1 cellular context compared by ENCODE assay signal in the genomic region with DNA sequence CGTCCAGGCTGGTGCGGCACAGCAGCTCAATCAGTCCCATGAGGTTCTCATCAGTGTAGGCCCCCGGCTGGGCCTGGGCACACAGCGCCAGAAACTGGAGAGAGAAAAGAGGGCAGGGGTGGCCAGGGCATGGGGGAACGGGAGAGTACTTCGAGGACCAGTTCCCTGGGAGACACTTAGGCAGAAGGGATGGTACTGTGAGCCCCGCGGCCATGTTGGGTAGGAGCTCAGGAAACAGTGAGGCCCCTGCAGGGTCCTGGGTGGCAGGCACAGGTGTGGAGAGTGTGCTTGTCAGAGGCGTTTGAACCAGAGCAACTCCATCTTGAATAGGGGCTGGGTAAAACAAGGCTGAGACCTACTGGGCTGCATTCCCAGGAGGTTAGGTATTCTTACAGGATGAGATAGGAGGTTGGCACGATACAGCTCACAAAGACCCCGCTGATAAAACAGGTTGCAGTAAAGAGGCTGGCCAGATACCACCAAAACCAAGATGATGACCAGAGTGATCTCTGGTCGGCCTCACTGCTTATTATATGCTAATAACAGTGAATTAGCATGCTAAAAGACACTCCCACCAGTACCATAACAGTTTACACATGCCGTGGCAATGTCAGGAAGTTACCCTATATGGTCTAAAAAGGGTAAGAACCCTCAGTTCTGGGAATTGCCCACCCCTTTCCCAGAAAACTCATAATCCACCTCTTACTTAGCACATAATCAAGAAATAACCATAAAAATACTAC.
TF ChIP-seq lines count a peak whose summit lies in the region.

No MANE protein-coding gene starts in this region.

TF ChIP-seq in K562, 482 proteins besides CTCF, POLR2A, EP300 and RAD21 (continued from another document and continues in another):
- TF ChIP-seq, protein P1, sequence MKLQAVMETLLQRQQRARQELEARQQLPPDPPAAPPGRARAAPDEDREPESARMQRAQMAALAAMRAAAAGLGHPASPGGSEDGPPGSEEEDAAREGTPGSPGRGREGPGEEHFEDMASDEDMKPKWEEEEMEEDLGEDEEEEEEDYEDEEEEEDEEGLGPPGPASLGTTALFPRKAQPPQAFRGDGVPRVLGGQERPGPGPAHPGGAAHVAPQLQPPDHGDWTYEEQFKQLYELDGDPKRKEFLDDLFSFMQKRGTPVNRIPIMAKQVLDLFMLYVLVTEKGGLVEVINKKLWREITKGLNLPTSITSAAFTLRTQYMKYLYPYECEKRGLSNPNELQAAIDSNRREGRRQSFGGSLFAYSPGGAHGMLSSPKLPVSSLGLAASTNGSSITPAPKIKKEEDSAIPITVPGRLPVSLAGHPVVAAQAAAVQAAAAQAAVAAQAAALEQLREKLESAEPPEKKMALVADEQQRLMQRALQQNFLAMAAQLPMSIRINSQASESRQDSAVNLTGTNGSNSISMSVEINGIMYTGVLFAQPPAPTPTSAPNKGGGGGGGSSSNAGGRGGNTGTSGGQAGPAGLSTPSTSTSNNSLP (IDR thresholded peaks at IDR 0.05; ENCODE audit: borderline replicate concordance, low read depth, low read length), result 0 out of 2 replicates have a peak, but pooled peaks have one; percentile 13
- TF ChIP-seq, protein P2, sequence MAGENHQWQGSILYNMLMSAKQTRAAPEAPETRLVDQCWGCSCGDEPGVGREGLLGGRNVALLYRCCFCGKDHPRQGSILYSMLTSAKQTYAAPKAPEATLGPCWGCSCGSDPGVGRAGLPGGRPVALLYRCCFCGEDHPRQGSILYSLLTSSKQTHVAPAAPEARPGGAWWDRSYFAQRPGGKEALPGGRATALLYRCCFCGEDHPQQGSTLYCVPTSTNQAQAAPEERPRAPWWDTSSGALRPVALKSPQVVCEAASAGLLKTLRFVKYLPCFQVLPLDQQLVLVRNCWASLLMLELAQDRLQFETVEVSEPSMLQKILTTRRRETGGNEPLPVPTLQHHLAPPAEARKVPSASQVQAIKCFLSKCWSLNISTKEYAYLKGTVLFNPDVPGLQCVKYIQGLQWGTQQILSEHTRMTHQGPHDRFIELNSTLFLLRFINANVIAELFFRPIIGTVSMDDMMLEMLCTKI (IDR thresholded peaks at IDR 0.05; ENCODE audit: partially characterized antibody), result no peak
- peak; percentile 98 for TF ChIP-seq NR4A1 (CRISPR knock-in tag; IDR thresholded peaks at IDR 0.05)
- TF ChIP-seq NR4A1 (tag; IDR thresholded peaks at IDR 0.05), result peak; percentile 100
- no peak for TF ChIP-seq ESRRA (IDR thresholded peaks at IDR 0.05; ENCODE audit: borderline replicate concordance, low read depth)
- TF ChIP-seq ZNF354B (CRISPR knock-in tag; IDR thresholded peaks at IDR 0.05), result peak; percentile 90
- TF ChIP-seq ZNF551 (CRISPR knock-in tag; IDR thresholded peaks at IDR 0.05), result peak; percentile 74; the same call in 1 of the 2 replicates
- TF ChIP-seq ZNF696 (CRISPR knock-in tag; conservative IDR thresholded peaks at IDR 0.05), result peak; percentile 88
- TF ChIP-seq JUND (IDR thresholded peaks at IDR 0.05; ENCODE audit: borderline replicate concordance, low read depth, low read length), result no peak
- peak; percentile 82; the same call in 2 of the 3 replicates for TF ChIP-seq JUND (tag; IDR thresholded peaks at IDR 0.05; ENCODE audit: borderline replicate concordance, low read depth, low read length)
- TF ChIP-seq CEBPB (tag; IDR thresholded peaks at IDR 0.05), result peak; percentile 44; the same call in 1 of the 2 replicates
- no peak for TF ChIP-seq ADNP (tag; IDR thresholded peaks at IDR 0.05)
- no peak for TF ChIP-seq KAT7 (CRISPR knock-in tag; IDR thresholded peaks at IDR 0.05; ENCODE audit: borderline replicate concordance)
- TF ChIP-seq, protein P3, sequence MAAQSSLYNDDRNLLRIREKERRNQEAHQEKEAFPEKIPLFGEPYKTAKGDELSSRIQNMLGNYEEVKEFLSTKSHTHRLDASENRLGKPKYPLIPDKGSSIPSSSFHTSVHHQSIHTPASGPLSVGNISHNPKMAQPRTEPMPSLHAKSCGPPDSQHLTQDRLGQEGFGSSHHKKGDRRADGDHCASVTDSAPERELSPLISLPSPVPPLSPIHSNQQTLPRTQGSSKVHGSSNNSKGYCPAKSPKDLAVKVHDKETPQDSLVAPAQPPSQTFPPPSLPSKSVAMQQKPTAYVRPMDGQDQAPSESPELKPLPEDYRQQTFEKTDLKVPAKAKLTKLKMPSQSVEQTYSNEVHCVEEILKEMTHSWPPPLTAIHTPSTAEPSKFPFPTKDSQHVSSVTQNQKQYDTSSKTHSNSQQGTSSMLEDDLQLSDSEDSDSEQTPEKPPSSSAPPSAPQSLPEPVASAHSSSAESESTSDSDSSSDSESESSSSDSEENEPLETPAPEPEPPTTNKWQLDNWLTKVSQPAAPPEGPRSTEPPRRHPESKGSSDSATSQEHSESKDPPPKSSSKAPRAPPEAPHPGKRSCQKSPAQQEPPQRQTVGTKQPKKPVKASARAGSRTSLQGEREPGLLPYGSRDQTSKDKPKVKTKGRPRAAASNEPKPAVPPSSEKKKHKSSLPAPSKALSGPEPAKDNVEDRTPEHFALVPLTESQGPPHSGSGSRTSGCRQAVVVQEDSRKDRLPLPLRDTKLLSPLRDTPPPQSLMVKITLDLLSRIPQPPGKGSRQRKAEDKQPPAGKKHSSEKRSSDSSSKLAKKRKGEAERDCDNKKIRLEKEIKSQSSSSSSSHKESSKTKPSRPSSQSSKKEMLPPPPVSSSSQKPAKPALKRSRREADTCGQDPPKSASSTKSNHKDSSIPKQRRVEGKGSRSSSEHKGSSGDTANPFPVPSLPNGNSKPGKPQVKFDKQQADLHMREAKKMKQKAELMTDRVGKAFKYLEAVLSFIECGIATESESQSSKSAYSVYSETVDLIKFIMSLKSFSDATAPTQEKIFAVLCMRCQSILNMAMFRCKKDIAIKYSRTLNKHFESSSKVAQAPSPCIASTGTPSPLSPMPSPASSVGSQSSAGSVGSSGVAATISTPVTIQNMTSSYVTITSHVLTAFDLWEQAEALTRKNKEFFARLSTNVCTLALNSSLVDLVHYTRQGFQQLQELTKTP (IDR thresholded peaks at IDR 0.05; ENCODE audit: low read depth in 1 of 2, partially characterized antibody in 2 of 2), result peak in 1 of 2 experiments; percentile 23
- TF ChIP-seq IRF2 (CRISPR knock-in tag; IDR thresholded peaks at IDR 0.05), result no peak
- TF ChIP-seq, protein P4, sequence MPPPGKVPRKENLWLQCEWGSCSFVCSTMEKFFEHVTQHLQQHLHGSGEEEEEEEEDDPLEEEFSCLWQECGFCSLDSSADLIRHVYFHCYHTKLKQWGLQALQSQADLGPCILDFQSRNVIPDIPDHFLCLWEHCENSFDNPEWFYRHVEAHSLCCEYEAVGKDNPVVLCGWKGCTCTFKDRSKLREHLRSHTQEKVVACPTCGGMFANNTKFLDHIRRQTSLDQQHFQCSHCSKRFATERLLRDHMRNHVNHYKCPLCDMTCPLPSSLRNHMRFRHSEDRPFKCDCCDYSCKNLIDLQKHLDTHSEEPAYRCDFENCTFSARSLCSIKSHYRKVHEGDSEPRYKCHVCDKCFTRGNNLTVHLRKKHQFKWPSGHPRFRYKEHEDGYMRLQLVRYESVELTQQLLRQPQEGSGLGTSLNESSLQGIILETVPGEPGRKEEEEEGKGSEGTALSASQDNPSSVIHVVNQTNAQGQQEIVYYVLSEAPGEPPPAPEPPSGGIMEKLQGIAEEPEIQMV (tag; conservative IDR thresholded peaks at IDR 0.05; ENCODE audit: low read depth), result peak; percentile 95
- no peak for TF ChIP-seq ZNF217 (CRISPR knock-in tag; IDR thresholded peaks at IDR 0.05)
- peak; percentile 67 for TF ChIP-seq NFIX (CRISPR knock-in tag; IDR thresholded peaks at IDR 0.05; ENCODE audit: low read depth)
- TF ChIP-seq, protein P5, sequence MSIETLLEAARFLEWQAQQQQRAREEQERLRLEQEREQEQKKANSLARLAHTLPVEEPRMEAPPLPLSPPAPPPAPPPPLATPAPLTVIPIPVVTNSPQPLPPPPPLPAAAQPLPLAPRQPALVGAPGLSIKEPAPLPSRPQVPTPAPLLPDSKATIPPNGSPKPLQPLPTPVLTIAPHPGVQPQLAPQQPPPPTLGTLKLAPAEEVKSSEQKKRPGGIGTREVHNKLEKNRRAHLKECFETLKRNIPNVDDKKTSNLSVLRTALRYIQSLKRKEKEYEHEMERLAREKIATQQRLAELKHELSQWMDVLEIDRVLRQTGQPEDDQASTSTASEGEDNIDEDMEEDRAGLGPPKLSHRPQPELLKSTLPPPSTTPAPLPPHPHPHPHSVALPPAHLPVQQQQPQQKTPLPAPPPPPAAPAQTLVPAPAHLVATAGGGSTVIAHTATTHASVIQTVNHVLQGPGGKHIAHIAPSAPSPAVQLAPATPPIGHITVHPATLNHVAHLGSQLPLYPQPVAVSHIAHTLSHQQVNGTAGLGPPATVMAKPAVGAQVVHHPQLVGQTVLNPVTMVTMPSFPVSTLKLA (conservative IDR thresholded peaks at IDR 0.05), result peak in 1 of 2 experiments; percentile 61; a peak in 2 of 4 replicates
- TF ChIP-seq DACH1 (IDR thresholded peaks at IDR 0.05; ENCODE audit: partially characterized antibody), result no peak
- TF ChIP-seq, protein P6, sequence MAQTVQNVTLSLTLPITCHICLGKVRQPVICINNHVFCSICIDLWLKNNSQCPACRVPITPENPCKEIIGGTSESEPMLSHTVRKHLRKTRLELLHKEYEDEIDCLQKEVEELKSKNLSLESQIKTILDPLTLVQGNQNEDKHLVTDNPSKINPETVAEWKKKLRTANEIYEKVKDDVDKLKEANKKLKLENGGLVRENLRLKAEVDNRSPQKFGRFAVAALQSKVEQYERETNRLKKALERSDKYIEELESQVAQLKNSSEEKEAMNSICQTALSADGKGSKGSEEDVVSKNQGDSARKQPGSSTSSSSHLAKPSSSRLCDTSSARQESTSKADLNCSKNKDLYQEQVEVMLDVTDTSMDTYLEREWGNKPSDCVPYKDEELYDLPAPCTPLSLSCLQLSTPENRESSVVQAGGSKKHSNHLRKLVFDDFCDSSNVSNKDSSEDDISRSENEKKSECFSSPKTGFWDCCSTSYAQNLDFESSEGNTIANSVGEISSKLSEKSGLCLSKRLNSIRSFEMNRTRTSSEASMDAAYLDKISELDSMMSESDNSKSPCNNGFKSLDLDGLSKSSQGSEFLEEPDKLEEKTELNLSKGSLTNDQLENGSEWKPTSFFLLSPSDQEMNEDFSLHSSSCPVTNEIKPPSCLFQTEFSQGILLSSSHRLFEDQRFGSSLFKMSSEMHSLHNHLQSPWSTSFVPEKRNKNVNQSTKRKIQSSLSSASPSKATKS (CRISPR knock-in tag; IDR thresholded peaks at IDR 0.05), result peak; percentile 88; the same call in 1 of the 2 replicates
- peak; percentile 92 for TF ChIP-seq ZNF239 (CRISPR knock-in tag; IDR thresholded peaks at IDR 0.05)
- peak; percentile 92 for TF ChIP-seq ZNF212 (CRISPR knock-in tag; IDR thresholded peaks at IDR 0.05)
- TF ChIP-seq, protein P7, sequence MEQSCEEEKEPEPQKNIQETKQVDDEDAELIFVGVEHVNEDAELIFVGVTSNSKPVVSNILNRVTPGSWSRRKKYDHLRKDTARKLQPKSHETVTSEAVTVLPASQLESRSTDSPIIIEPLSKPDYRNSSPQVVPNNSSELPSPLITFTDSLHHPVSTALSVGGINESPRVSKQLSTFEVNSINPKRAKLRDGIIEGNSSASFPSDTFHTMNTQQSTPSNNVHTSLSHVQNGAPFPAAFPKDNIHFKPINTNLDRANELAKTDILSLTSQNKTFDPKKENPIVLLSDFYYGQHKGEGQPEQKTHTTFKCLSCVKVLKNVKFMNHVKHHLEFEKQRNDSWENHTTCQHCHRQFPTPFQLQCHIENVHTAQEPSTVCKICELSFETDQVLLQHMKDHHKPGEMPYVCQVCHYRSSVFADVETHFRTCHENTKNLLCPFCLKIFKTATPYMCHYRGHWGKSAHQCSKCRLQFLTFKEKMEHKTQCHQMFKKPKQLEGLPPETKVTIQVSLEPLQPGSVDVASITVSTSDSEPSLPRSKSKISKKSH (CRISPR knock-in tag; IDR thresholded peaks at IDR 0.05), result peak; percentile 81
- peak; percentile 96 for TF ChIP-seq ZNF695 (CRISPR knock-in tag; IDR thresholded peaks at IDR 0.05)
- TF ChIP-seq ERF (CRISPR knock-in tag; IDR thresholded peaks at IDR 0.05), result peak; percentile 99
- TF ChIP-seq ZNF717 (CRISPR knock-in tag; IDR thresholded peaks at IDR 0.05), result peak; percentile 84; the same call in 1 of the 2 replicates
- TF ChIP-seq ZBTB1 (CRISPR knock-in tag; IDR thresholded peaks at IDR 0.05; ENCODE audit: borderline replicate concordance, low read depth), result no peak
- no peak for TF ChIP-seq POU5F1 (IDR thresholded peaks at IDR 0.05; ENCODE audit: borderline replicate concordance, low read depth, low read length, partially characterized antibody)
- TF ChIP-seq, protein P8, sequence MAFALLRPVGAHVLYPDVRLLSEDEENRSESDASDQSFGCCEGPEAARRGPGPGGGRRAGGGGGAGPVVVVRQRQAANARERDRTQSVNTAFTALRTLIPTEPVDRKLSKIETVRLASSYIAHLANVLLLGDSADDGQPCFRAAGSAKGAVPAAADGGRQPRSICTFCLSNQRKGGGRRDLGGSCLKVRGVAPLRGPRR (CRISPR knock-in tag; IDR thresholded peaks at IDR 0.05), result peak; percentile 97
- peak; percentile 99 for TF ChIP-seq KLF6 (CRISPR knock-in tag; IDR thresholded peaks at IDR 0.05; ENCODE audit: borderline replicate concordance)
- no peak for TF ChIP-seq SMARCA5 (IDR thresholded peaks at IDR 0.05)
- TF ChIP-seq NR2F6 (CRISPR knock-in tag; IDR thresholded peaks at IDR 0.05), result 0 out of 2 replicates have a peak, but pooled peaks have one; percentile 62
- TF ChIP-seq, protein P9, sequence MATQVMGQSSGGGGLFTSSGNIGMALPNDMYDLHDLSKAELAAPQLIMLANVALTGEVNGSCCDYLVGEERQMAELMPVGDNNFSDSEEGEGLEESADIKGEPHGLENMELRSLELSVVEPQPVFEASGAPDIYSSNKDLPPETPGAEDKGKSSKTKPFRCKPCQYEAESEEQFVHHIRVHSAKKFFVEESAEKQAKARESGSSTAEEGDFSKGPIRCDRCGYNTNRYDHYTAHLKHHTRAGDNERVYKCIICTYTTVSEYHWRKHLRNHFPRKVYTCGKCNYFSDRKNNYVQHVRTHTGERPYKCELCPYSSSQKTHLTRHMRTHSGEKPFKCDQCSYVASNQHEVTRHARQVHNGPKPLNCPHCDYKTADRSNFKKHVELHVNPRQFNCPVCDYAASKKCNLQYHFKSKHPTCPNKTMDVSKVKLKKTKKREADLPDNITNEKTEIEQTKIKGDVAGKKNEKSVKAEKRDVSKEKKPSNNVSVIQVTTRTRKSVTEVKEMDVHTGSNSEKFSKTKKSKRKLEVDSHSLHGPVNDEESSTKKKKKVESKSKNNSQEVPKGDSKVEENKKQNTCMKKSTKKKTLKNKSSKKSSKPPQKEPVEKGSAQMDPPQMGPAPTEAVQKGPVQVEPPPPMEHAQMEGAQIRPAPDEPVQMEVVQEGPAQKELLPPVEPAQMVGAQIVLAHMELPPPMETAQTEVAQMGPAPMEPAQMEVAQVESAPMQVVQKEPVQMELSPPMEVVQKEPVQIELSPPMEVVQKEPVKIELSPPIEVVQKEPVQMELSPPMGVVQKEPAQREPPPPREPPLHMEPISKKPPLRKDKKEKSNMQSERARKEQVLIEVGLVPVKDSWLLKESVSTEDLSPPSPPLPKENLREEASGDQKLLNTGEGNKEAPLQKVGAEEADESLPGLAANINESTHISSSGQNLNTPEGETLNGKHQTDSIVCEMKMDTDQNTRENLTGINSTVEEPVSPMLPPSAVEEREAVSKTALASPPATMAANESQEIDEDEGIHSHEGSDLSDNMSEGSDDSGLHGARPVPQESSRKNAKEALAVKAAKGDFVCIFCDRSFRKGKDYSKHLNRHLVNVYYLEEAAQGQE (CRISPR knock-in tag; IDR thresholded peaks at IDR 0.05; ENCODE audit: low read depth), result peak; percentile 91
- peak; percentile 99 for TF ChIP-seq ZNF197 (CRISPR knock-in tag; IDR thresholded peaks at IDR 0.05; ENCODE audit: low read depth)
- peak; percentile 92 for TF ChIP-seq KLF13 (tag; IDR thresholded peaks at IDR 0.05; ENCODE audit: borderline replicate concordance, low read depth)
- peak; percentile 76; the same call in 1 of the 2 replicates for TF ChIP-seq ZNF3 (CRISPR knock-in tag; IDR thresholded peaks at IDR 0.05)
- TF ChIP-seq CAMTA2 (CRISPR knock-in tag; conservative IDR thresholded peaks at IDR 0.05), result peak; percentile 95
- TF ChIP-seq ESRRB (CRISPR knock-in tag; IDR thresholded peaks at IDR 0.05; ENCODE audit: borderline replicate concordance), result peak; percentile 83
- no peak for TF ChIP-seq TRIM24 (IDR thresholded peaks at IDR 0.05)
- no peak for TF ChIP-seq CBFA2T2 (conservative IDR thresholded peaks at IDR 0.05)
- peak; percentile 95 for TF ChIP-seq ELF4 (CRISPR knock-in tag; IDR thresholded peaks at IDR 0.05)
